ENCODE assay signal across 11 cellular contexts in the genomic region with DNA sequence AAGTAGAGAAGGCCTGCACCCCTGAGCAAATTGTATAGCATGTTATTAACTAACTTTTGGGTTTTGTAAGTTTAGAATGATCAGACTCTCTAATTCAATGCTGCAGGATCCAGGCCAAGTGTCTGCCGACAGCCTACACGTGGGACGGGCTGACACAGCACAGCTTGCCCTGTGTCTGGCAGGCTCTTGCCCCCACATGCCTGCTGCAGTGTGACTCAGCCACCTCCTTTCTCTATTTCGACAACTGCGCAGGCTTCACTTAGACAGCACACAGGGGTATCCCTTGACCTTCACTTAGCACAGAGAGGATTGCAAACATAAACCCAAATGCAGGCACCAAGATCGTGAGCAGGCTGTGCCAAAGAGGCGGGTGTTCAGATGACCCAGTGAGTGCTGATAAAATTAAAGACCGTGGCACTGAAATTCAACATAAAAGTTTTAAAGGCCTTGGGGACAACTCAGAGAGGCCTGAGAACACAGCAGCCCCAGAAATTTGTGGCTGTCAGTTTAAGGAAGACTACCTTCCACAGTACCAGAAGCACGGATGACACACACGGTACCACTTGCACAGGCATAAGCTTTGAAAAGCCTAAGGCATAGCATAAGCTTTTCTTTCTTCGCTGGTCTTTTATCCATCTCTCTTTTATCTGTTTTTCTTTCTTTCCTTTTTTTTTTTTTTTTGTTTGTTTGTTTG. TPM values are rescaled to one million over a fixed set of nuclear protein-coding genes. Genes with fewer than 3 reads are reported as not detected.
DNase-seq lines count a peak whose midpoint lies in the region; ATAC-seq and TF ChIP-seq lines count a peak whose summit lies in the region.
"Had no signal": no experiment of that assay in that cellular context is flagged by ENCODE, and none has a peak within 500 bp of the region (broad histone marks: within the 10 kb centered on the region; RNA-seq: fewer than 3 reads in every experiment).

No MANE protein-coding gene starts in this region.

- H3K27me3 ChIP-seq in mammary epithelial cell (ENCODE audit: insufficient read depth, low read length) = no peaks in the 10 kb centered on the region
- no peaks in the 10 kb centered on the region for H3K27me3 ChIP-seq in right cardiac atrium (ENCODE audit: control insufficient read depth, insufficient read depth)

- no peak for TF ChIP-seq CTCF in mammary epithelial cell (conservative IDR thresholded peaks at IDR 0.05 in 1 of 2, IDR thresholded peaks at IDR 0.05 in 1 of 2; ENCODE audit: extremely low read depth in 1 of 2, insufficient read depth in 1 of 2, low read depth in 1 of 2, low read length in 2 of 2)

- BruUV-seq in mammary epithelial cell (replicated peaks; lab: Mats Ljungman, UMichigan) = no TSS peak

- no peaks in the 10 kb centered on the region for H3K9me3 ChIP-seq in mammary epithelial cell (replicated peaks; ENCODE audit: insufficient read depth, low read length)
- no peaks in the 10 kb centered on the region for H3K9me3 ChIP-seq in right cardiac atrium (ENCODE audit: control insufficient read depth, low read length)

- H3K27ac ChIP-seq in mammary epithelial cell (ENCODE audit: insufficient read depth, low read depth, low read length) = no peak overlapping the region
- H3K27ac ChIP-seq in right cardiac atrium (ENCODE audit: low read length) = peak overlapping the region; percentile 25
- H3K27ac ChIP-seq: VCaP had no signal

- CTCF ChIA-PET in mammary epithelial cell (lab: Charles Lee; ENCODE audit: low non-redundant PET) = no interaction called here

- ATAC-seq in right cardiac atrium (peak; percentile 94 to 96), sciatic nerve (peak; percentile 66)
- ATAC-seq: activated T-helper 17 cell treated with anti-CD3 and anti-CD28 coated beads, Interleukin-2, amount 50 U/mL, for 72 hours had no signal

- no peaks in the 10 kb centered on the region for H4K20me1 ChIP-seq in mammary epithelial cell (ENCODE audit: insufficient read depth, low read length)

- H2AFZ ChIP-seq in mammary epithelial cell (ENCODE audit: low read depth, low read length) = peak overlapping the region; percentile 40

- in situ Hi-C loops in G401 (cut with HindIII; ENCODE audit: low sequenced_read_pairs) = no loop called here
- in situ Hi-C loops in mammary epithelial cell (cut with MboI; ENCODE audit: low sequenced_read_pairs in 2 of 2) = no loop called here

- WGBS in mammary epithelial cell (ENCODE audit: low coverage, missing lambda C conversion rate) = 20% methylated on average over 11 of the region's 11 CpGs
- 57% methylated on average over 11 of the region's 11 CpGs for WGBS in right cardiac atrium

- no peaks in the 10 kb centered on the region for H3K36me3 ChIP-seq in mammary epithelial cell (ENCODE audit: insufficient read depth, low read length)

- no peaks in the 10 kb centered on the region for H3K79me2 ChIP-seq in mammary epithelial cell (ENCODE audit: insufficient read depth, low read length)

- no peak overlapping the region for H3K9ac ChIP-seq in mammary epithelial cell (ENCODE audit: insufficient read depth, low read length)

- dilution Hi-C loops in mammary epithelial cell (cut with HindIII; ENCODE audit: low sequenced_read_pairs) = no loop called here

- H3K4me2 ChIP-seq in mammary epithelial cell (ENCODE audit: insufficient read depth, low read depth, low read length) = peak overlapping the region; percentile 40

- DNase-seq in G401 (ENCODE audit: low spot score) (peak; percentile 64), mammary epithelial cell (peak; percentile 82), right cardiac atrium (peak; percentile 75 to 84 (median 81)), sciatic nerve (ENCODE audit: low spot score) (no peak), NCI-H524 treated with DMSO at 0.1 percent for 48 hours (lab: John Stamatoyannopoulos, UW) (no peak), germinal center (ENCODE audit: low spot score) (no peak), SHP77 treated with DMSO at 0.1 percent for 48 hours (lab: John Stamatoyannopoulos, UW) (no peak), NCI-H774 (lab: John Stamatoyannopoulos, UW) (no peak)
- DNase-seq: NCI-H1105 treated with DMSO at 0.1 percent for 48 hours had no signal

- H3K4me3 ChIP-seq in mammary epithelial cell (replicated peaks in 1 of 3; ENCODE audit: insufficient read depth in 1 of 3, low read depth in 2 of 3, low read length in 3 of 3) (no peak overlapping the region), right cardiac atrium (ENCODE audit: low read length) (no peak overlapping the region)

- H3K4me1 ChIP-seq in mammary epithelial cell (ENCODE audit: insufficient read depth, low read length) (peaks cover 9% of the 10 kb centered on the region), right cardiac atrium (ENCODE audit: control insufficient read depth, insufficient read depth, low read length) (no peaks in the 10 kb centered on the region)

- intact Hi-C loops in mammary epithelial cell (cut with micrococcal nuclease) (loop anchor here (1.0 kb wide), 1 partner anchor 36 kb away; no protein-coding TSS in a partner anchor), right cardiac atrium (cut with DNase I) (no loop called here), sciatic nerve (cut with DNase I) (no loop called here)

RNA-seq across cellular contexts. Expression of gene SCN3B, which starts 37.8 kb away (rescaled TPM):
- total RNA-seq in G401 (2014; rRNA removed; shearing (Covaris generic)) = not detected in 2 replicates
- total RNA-seq in mammary epithelial cell (1 to 10 TPM in 1 of 2 donors, under 1 TPM in 1; 0.31 to 1.2 TPM), right cardiac atrium (under 1 TPM; 0.20 to 0.91 (median 0.57) TPM), sciatic nerve (1.2 TPM)
- polyA plus RNA-seq in mammary epithelial cell (0.15 TPM), right cardiac atrium (0.41 TPM)
- 0.16 TPM for polyA minus RNA-seq in mammary epithelial cell

Comparison
In these comparisons a context has a peak if more than half of its experiments do, and no peak if none do; other contexts are left out.
1. DNase-seq: peak in G401 (single experiment), mammary epithelial cell (single experiment) and right cardiac atrium (3 of 3); none in sciatic nerve (single experiment), NCI-H524 treated with DMSO at 0.1 percent for 48 hours (single experiment), germinal center (single experiment), SHP77 treated with DMSO at 0.1 percent for 48 hours (single experiment) and NCI-H774 (single experiment).